ENCODE assay signal across 1 cellular context in the genomic region with DNA sequence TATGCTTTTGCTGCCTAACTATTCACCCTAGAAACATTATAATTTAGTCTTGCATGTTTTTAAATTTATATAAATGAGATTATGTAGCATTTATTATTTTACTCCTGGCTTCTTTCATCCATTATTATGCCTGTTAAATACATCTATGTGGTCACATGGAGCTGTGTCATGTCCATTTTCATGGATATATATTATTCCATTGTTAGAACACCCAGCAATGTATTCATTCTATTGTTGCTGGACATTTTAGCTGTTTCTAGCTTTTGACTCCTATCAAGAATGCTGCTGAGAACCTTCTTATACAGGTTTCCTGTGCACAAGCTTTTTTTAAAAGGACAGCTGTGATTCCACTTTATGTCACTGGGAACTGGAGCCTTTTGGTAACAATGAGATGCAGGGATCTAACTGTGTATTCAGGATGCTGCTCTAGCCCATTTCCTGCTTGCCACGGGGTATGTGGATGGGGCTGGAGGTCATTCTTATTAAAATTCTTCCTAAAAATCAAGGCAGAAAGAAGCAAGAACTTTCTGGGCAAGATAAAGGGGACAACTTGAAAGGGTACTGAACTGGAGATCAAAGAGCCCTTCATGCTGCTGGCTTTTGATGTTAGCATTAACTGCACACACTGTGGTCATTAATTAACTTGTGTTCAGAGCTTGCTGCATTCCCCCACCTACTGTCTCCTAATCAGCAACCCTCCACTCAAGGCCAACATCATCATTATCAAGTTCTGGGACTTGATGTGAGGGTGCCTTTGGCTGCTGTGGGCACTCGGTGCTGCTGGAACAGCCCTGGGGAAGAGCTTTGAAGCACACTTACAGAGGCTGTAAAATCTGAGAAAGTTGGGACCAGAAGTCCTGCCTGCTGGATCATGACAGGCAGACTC.
TF ChIP-seq lines count a peak whose summit lies in the region.

No MANE protein-coding gene starts in this region.

TF ChIP-seq in HepG2, 621 proteins besides CTCF, POLR2A, EP300 and RAD21 (continues in another document):
- TF ChIP-seq ARID2 (CRISPR knock-in tag; IDR thresholded peaks at IDR 0.05; ENCODE audit: borderline replicate concordance) (0 out of 2 replicates have a peak, but pooled peaks have one; percentile 46), LCORL (IDR thresholded peaks at IDR 0.05) (peak; percentile 79), LCORL (CRISPR knock-in tag; IDR thresholded peaks at IDR 0.05) (peak; percentile 99), STAT5B (CRISPR knock-in tag; IDR thresholded peaks at IDR 0.05) (0 out of 2 replicates have a peak, but pooled peaks have one; percentile 29), ZNF547 (CRISPR knock-in tag; IDR thresholded peaks at IDR 0.05) (peak; percentile 24; the same call in 1 of the 2 replicates), ETV5 (CRISPR knock-in tag; IDR thresholded peaks at IDR 0.05; ENCODE audit: borderline replicate concordance) (peak; percentile 80), GATAD2A (CRISPR knock-in tag; IDR thresholded peaks at IDR 0.05) (peak; percentile 91), SP1 (IDR thresholded peaks at IDR 0.05) (no peak), SP1 (CRISPR knock-in tag; IDR thresholded peaks at IDR 0.05) (peak; percentile 50), ZNF124 (CRISPR knock-in tag; IDR thresholded peaks at IDR 0.05) (peak; percentile 75; the same call in 1 of the 2 replicates), HOXA7 (CRISPR knock-in tag; IDR thresholded peaks at IDR 0.05) (no peak), PHF5A (CRISPR knock-in tag; IDR thresholded peaks at IDR 0.05; ENCODE audit: low read depth, unreplicated experiment) (peak; percentile 46), HOXA3 (CRISPR knock-in tag; IDR thresholded peaks at IDR 0.05) (peak; percentile 78; the same call in 1 of the 2 replicates), KMT2B (CRISPR knock-in tag; IDR thresholded peaks at IDR 0.05) (peak; percentile 61), HHEX (CRISPR knock-in tag; IDR thresholded peaks at IDR 0.05) (peak; percentile 86), MBD4 (IDR thresholded peaks at IDR 0.05; ENCODE audit: borderline replicate concordance, low read length) (peak; percentile 87), TARDBP (CRISPR knock-in tag; IDR thresholded peaks at IDR 0.05) (peak; percentile 94), ZSCAN30 (CRISPR knock-in tag; IDR thresholded peaks at IDR 0.05) (no peak), NR2C2 (CRISPR knock-in tag; IDR thresholded peaks at IDR 0.05; ENCODE audit: borderline replicate concordance) (peak; percentile 46; the same call in 1 of the 2 replicates), TOE1 (CRISPR knock-in tag; IDR thresholded peaks at IDR 0.05) (peak; percentile 52; the same call in 1 of the 2 replicates), HOXD1 (CRISPR knock-in tag; IDR thresholded peaks at IDR 0.05) (peak; percentile 93), KLF16 (CRISPR knock-in tag; IDR thresholded peaks at IDR 0.05) (peak in 1 of 2 experiments; percentile 80; a peak in 2 of 4 replicates), JUN (CRISPR knock-in tag; IDR thresholded peaks at IDR 0.05) (peak; percentile 78; the same call in 1 of the 2 replicates), SAFB2 (CRISPR knock-in tag; IDR thresholded peaks at IDR 0.05; ENCODE audit: borderline replicate concordance, low read depth) (no peak), ZNF317 (CRISPR knock-in tag; IDR thresholded peaks at IDR 0.05) (peak; percentile 79), HNRNPUL1 (IDR thresholded peaks at IDR 0.05; ENCODE audit: low read depth, low read length) (peak; percentile 92), ZMYM4 (CRISPR knock-in tag; IDR thresholded peaks at IDR 0.05) (peak; percentile 91), THAP11 (CRISPR knock-in tag; IDR thresholded peaks at IDR 0.05) (peak; percentile 77), SNAPC2 (CRISPR knock-in tag; IDR thresholded peaks at IDR 0.05) (peak; percentile 87; the same call in 1 of the 2 replicates), BHLHE40 (IDR thresholded peaks at IDR 0.05; ENCODE audit: low read length) (peak; percentile 91), ZNF335 (CRISPR knock-in tag; IDR thresholded peaks at IDR 0.05) (0 out of 2 replicates have a peak, but pooled peaks have one; percentile 48), MAFF (IDR thresholded peaks at IDR 0.05; ENCODE audit: low read depth, low read length) (0 out of 2 replicates have a peak, but pooled peaks have one; percentile 1), ZC3H13 (CRISPR knock-in tag; IDR thresholded peaks at IDR 0.05) (0 out of 2 replicates have a peak, but pooled peaks have one; percentile 38), EZH2 (conservative IDR thresholded peaks at IDR 0.05; ENCODE audit: low read depth, low read length) (no peak), MZF1 (CRISPR knock-in tag; IDR thresholded peaks at IDR 0.05; ENCODE audit: borderline replicate concordance) (no peak), HDAC2 (CRISPR knock-in tag; IDR thresholded peaks at IDR 0.05) (peak; percentile 98), SAP130 (CRISPR knock-in tag; IDR thresholded peaks at IDR 0.05; ENCODE audit: low read depth) (peak; percentile 85), ZMAT3 (CRISPR knock-in tag; conservative IDR thresholded peaks at IDR 0.05) (0 out of 2 replicates have a peak, but pooled peaks have one; percentile 48)
- TF ChIP-seq, protein P1, sequence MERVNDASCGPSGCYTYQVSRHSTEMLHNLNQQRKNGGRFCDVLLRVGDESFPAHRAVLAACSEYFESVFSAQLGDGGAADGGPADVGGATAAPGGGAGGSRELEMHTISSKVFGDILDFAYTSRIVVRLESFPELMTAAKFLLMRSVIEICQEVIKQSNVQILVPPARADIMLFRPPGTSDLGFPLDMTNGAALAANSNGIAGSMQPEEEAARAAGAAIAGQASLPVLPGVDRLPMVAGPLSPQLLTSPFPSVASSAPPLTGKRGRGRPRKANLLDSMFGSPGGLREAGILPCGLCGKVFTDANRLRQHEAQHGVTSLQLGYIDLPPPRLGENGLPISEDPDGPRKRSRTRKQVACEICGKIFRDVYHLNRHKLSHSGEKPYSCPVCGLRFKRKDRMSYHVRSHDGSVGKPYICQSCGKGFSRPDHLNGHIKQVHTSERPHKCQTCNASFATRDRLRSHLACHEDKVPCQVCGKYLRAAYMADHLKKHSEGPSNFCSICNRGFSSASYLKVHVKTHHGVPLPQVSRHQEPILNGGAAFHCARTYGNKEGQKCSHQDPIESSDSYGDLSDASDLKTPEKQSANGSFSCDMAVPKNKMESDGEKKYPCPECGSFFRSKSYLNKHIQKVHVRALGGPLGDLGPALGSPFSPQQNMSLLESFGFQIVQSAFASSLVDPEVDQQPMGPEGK (CRISPR knock-in tag; IDR thresholded peaks at IDR 0.05): peak; percentile 77
- TF ChIP-seq, protein P2, sequence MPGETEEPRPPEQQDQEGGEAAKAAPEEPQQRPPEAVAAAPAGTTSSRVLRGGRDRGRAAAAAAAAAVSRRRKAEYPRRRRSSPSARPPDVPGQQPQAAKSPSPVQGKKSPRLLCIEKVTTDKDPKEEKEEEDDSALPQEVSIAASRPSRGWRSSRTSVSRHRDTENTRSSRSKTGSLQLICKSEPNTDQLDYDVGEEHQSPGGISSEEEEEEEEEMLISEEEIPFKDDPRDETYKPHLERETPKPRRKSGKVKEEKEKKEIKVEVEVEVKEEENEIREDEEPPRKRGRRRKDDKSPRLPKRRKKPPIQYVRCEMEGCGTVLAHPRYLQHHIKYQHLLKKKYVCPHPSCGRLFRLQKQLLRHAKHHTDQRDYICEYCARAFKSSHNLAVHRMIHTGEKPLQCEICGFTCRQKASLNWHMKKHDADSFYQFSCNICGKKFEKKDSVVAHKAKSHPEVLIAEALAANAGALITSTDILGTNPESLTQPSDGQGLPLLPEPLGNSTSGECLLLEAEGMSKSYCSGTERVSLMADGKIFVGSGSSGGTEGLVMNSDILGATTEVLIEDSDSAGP (CRISPR knock-in tag; IDR thresholded peaks at IDR 0.05; ENCODE audit: borderline replicate concordance): peak; percentile 62; the same call in 1 of the 2 replicates
- TF ChIP-seq, protein P3, sequence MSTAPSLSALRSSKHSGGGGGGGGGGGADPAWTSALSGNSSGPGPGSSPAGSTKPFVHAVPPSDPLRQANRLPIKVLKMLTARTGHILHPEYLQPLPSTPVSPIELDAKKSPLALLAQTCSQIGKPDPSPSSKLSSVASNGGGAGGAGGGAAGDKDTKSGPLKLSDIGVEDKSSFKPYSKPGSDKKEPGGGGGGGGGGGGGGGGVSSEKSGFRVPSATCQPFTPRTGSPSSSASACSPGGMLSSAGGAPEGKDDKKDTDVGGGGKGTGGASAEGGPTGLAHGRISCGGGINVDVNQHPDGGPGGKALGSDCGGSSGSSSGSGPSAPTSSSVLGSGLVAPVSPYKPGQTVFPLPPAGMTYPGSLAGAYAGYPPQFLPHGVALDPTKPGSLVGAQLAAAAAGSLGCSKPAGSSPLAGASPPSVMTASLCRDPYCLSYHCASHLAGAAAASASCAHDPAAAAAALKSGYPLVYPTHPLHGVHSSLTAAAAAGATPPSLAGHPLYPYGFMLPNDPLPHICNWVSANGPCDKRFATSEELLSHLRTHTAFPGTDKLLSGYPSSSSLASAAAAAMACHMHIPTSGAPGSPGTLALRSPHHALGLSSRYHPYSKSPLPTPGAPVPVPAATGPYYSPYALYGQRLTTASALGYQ (CRISPR knock-in tag; IDR thresholded peaks at IDR 0.05): peak; percentile 99
- TF ChIP-seq, protein P4, sequence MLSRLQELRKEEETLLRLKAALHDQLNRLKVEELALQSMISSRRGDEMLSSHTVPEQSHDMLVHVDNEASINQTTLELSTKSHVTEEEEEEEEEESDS (CRISPR knock-in tag; IDR thresholded peaks at IDR 0.05; ENCODE audit: borderline replicate concordance): 0 out of 2 replicates have a peak, but pooled peaks have one; percentile 27
- TF ChIP-seq, protein P5, sequence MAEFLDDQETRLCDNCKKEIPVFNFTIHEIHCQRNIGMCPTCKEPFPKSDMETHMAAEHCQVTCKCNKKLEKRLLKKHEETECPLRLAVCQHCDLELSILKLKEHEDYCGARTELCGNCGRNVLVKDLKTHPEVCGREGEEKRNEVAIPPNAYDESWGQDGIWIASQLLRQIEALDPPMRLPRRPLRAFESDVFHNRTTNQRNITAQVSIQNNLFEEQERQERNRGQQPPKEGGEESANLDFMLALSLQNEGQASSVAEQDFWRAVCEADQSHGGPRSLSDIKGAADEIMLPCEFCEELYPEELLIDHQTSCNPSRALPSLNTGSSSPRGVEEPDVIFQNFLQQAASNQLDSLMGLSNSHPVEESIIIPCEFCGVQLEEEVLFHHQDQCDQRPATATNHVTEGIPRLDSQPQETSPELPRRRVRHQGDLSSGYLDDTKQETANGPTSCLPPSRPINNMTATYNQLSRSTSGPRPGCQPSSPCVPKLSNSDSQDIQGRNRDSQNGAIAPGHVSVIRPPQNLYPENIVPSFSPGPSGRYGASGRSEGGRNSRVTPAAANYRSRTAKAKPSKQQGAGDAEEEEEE (CRISPR knock-in tag; IDR thresholded peaks at IDR 0.05; ENCODE audit: borderline replicate concordance): no peak
- TF ChIP-seq, protein P6, sequence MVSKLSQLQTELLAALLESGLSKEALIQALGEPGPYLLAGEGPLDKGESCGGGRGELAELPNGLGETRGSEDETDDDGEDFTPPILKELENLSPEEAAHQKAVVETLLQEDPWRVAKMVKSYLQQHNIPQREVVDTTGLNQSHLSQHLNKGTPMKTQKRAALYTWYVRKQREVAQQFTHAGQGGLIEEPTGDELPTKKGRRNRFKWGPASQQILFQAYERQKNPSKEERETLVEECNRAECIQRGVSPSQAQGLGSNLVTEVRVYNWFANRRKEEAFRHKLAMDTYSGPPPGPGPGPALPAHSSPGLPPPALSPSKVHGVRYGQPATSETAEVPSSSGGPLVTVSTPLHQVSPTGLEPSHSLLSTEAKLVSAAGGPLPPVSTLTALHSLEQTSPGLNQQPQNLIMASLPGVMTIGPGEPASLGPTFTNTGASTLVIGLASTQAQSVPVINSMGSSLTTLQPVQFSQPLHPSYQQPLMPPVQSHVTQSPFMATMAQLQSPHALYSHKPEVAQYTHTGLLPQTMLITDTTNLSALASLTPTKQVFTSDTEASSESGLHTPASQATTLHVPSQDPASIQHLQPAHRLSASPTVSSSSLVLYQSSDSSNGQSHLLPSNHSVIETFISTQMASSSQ (IDR thresholded peaks at IDR 0.05; ENCODE audit: low read depth): peak; percentile 100
- TF ChIP-seq, protein P6 (CRISPR knock-in tag; IDR thresholded peaks at IDR 0.05; ENCODE audit: borderline replicate concordance): peak; percentile 100
- TF ChIP-seq, protein P7, sequence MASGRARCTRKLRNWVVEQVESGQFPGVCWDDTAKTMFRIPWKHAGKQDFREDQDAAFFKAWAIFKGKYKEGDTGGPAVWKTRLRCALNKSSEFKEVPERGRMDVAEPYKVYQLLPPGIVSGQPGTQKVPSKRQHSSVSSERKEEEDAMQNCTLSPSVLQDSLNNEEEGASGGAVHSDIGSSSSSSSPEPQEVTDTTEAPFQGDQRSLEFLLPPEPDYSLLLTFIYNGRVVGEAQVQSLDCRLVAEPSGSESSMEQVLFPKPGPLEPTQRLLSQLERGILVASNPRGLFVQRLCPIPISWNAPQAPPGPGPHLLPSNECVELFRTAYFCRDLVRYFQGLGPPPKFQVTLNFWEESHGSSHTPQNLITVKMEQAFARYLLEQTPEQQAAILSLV (CRISPR knock-in tag; IDR thresholded peaks at IDR 0.05; ENCODE audit: borderline replicate concordance): no peak
- TF ChIP-seq, protein P8, sequence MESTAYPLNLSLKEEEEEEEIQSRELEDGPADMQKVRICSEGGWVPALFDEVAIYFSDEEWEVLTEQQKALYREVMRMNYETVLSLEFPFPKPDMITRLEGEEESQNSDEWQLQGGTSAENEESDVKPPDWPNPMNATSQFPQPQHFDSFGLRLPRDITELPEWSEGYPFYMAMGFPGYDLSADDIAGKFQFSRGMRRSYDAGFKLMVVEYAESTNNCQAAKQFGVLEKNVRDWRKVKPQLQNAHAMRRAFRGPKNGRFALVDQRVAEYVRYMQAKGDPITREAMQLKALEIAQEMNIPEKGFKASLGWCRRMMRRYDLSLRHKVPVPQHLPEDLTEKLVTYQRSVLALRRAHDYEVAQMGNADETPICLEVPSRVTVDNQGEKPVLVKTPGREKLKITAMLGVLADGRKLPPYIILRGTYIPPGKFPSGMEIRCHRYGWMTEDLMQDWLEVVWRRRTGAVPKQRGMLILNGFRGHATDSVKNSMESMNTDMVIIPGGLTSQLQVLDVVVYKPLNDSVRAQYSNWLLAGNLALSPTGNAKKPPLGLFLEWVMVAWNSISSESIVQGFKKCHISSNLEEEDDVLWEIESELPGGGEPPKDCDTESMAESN (CRISPR knock-in tag; conservative IDR thresholded peaks at IDR 0.05): peak; percentile 61; the same call in 1 of the 2 replicates
